ENCODE assay signal across 1 cellular context in genomic region chr4:184733654-184734524, GRCh38.
A peak's percentile ranks its signal among the peaks of the same experiment; 100 is the strongest.
TF ChIP-seq lines count a peak whose summit lies in the region.

CENPU (minus strand) TSS chr4:184734096; CDS start chr4:184734062, 34 bp downstream.

TF ChIP-seq in HEK293, 187 proteins besides CTCF, POLR2A, EP300 and RAD21 (continued from another document and continues in another):
- TF ChIP-seq HOXD13 (CRISPR knock-in tag; IDR thresholded peaks at IDR 0.05; ENCODE audit: borderline replicate concordance) (0 out of 2 replicates have a peak, but pooled peaks have one; percentile 18), YY2 (tag by site-specific recombination; IDR thresholded peaks at IDR 0.05) (peak; percentile 51; the same call in 1 of the 2 replicates), PRDM10 (tag by site-specific recombination; IDR thresholded peaks at IDR 0.05) (peak; percentile 12; the same call in 1 of the 2 replicates), ZNF580 (tag by site-specific recombination; IDR thresholded peaks at IDR 0.05) (peak; percentile 91), ZNF843 (tag by site-specific recombination; IDR thresholded peaks at IDR 0.05) (peak; percentile 83), OSR2 (tag by site-specific recombination; IDR thresholded peaks at IDR 0.05) (peak; percentile 25; the same call in 1 of the 2 replicates), ZNF558 (tag by site-specific recombination; IDR thresholded peaks at IDR 0.05) (peak; percentile 59; the same call in 1 of the 2 replicates), ZEB2 (tag by site-specific recombination; IDR thresholded peaks at IDR 0.05) (peak; percentile 81), ZNF785 (tag by site-specific recombination; IDR thresholded peaks at IDR 0.05) (peak; percentile 79; the same call in 1 of the 2 replicates), ZBTB21 (tag by site-specific recombination; IDR thresholded peaks at IDR 0.05) (peak; percentile 51; the same call in 1 of the 2 replicates), ZBTB8A (tag by site-specific recombination; IDR thresholded peaks at IDR 0.05) (peak; percentile 73), GLI4 (tag by site-specific recombination; IDR thresholded peaks at IDR 0.05) (no peak), ZNF24 (tag by site-specific recombination; IDR thresholded peaks at IDR 0.05) (peak; percentile 89), HOXC10 (CRISPR knock-in tag; IDR thresholded peaks at IDR 0.05) (no peak), ZFP37 (tag by site-specific recombination; IDR thresholded peaks at IDR 0.05) (0 out of 2 replicates have a peak, but pooled peaks have one; percentile 14), ZNF518A (tag by site-specific recombination; conservative IDR thresholded peaks at IDR 0.05; ENCODE audit: low read depth) (peak; percentile 51; the same call in 1 of the 2 replicates), PATZ1 (tag by site-specific recombination; IDR thresholded peaks at IDR 0.05) (peak; percentile 72; the same call in 1 of the 2 replicates), BCL11A (tag by site-specific recombination; IDR thresholded peaks at IDR 0.05; ENCODE audit: low read depth) (0 out of 2 replicates have a peak, but pooled peaks have one; percentile 5), ZNF324 (tag by site-specific recombination; IDR thresholded peaks at IDR 0.05) (peak; percentile 98), ZNF76 (tag by site-specific recombination; IDR thresholded peaks at IDR 0.05; ENCODE audit: borderline replicate concordance, low read depth) (peak; percentile 83), ZNF639 (tag by site-specific recombination; IDR thresholded peaks at IDR 0.05) (peak; percentile 90), ZNF692 (tag by site-specific recombination; IDR thresholded peaks at IDR 0.05) (peak; percentile 98), ZBTB26 (tag by site-specific recombination; optimal IDR thresholded peaks at IDR 0.05) (peak; percentile 85), KLF17 (tag by site-specific recombination; IDR thresholded peaks at IDR 0.05) (peak; percentile 96), ZNF133 (tag by site-specific recombination; IDR thresholded peaks at IDR 0.05) (peak; percentile 27; the same call in 1 of the 2 replicates), ZBTB10 (tag by site-specific recombination; IDR thresholded peaks at IDR 0.05) (0 out of 2 replicates have a peak, but pooled peaks have one; percentile 37), ZSCAN23 (tag by site-specific recombination; IDR thresholded peaks at IDR 0.05) (peak; percentile 91), GLIS2 (tag by site-specific recombination; IDR thresholded peaks at IDR 0.05) (peak; percentile 91), ZNF132 (tag by site-specific recombination; IDR thresholded peaks at IDR 0.05; ENCODE audit: borderline replicate concordance) (no peak), KLF7 (tag by site-specific recombination; IDR thresholded peaks at IDR 0.05; ENCODE audit: borderline replicate concordance) (peak; percentile 66; the same call in 1 of the 2 replicates), SP2 (tag by site-specific recombination; IDR thresholded peaks at IDR 0.05) (peak; percentile 92), GLIS1 (tag by site-specific recombination; IDR thresholded peaks at IDR 0.05) (peak; percentile 56; the same call in 1 of the 2 replicates), ZNF423 (tag by site-specific recombination; IDR thresholded peaks at IDR 0.05) (no peak), ZNF37A (tag by site-specific recombination; IDR thresholded peaks at IDR 0.05) (0 out of 2 replicates have a peak, but pooled peaks have one; percentile 46)
